ENCODE assay signal across 14 cellular contexts in genomic region chr2:220601674-220602073, GRCh38.
A peak's percentile ranks its signal among the peaks of the same experiment; 100 is the strongest.
DNase-seq lines count a peak whose midpoint lies in the region.
"Had no signal": no experiment of that assay in that cellular context is flagged by ENCODE, and none has a peak within 500 bp of the region (broad histone marks: within the 10 kb centered on the region; RNA-seq: fewer than 3 reads in every experiment).

No MANE protein-coding gene starts in this region.

- H3K36me3 ChIP-seq in H7 (replicated peaks; ENCODE audit: control insufficient read depth, insufficient read depth, low read length) (no peaks in the 10 kb centered on the region), NT2/D1 (ENCODE audit: insufficient read depth, insufficient read length, low read length) (no peaks in the 10 kb centered on the region)

- H3K4me1 ChIP-seq in NT2/D1 (ENCODE audit: insufficient read depth, insufficient read length): no peaks in the 10 kb centered on the region

- H3K4me3 ChIP-seq in H7 (ENCODE audit: insufficient read depth, low read depth, low read length) (no peak overlapping the region), NT2/D1 (ENCODE audit: insufficient read length, low read depth) (no peak overlapping the region)

- H3K27me3 ChIP-seq in H7 (ENCODE audit: control insufficient read depth, insufficient read depth, low read length): no peaks in the 10 kb centered on the region
- no peaks in the 10 kb centered on the region for H3K27me3 ChIP-seq in NT2/D1 (ENCODE audit: insufficient read depth, insufficient read length)

- no peak overlapping the region for H3K9ac ChIP-seq in NT2/D1 (ENCODE audit: insufficient read length, low read depth)

- DNase-seq in H7 (peak; percentile 7), NT2/D1 (ENCODE audit: low read depth, low spot score) (peak; percentile 3), iPS-NIHi11 (ENCODE audit: low spot score) (peak; percentile 14), germinal center (ENCODE audit: low spot score) (no peak), AG08396 (ENCODE audit: low spot score) (no peak)
- no peak for DNase-seq in stimulated activated naive CD4-positive, alpha-beta T cell treated with Interleukin-2 at 50 U/mL for 16 hours (lab: John Stamatoyannopoulos, UW)
- DNase-seq: ACHN; AML-193; CD4-positive, alpha-beta T cell; DMS153; DMS79; GF-D8; HFFc6; KG1 had no signal

- no peaks in the 10 kb centered on the region for H3K9me3 ChIP-seq in NT2/D1 (ENCODE audit: insufficient read depth, low read length)

Comparison
In these comparisons a context has a peak if more than half of its experiments do, and no peak if none do; other contexts are left out.
1. DNase-seq: peak in H7 (single experiment), NT2/D1 (single experiment) and iPS-NIHi11 (single experiment); none in germinal center (single experiment), stimulated activated naive CD4-positive, alpha-beta T cell treated with Interleukin-2 at 50 U/mL for 16 hours (single experiment) and AG08396 (single experiment).